In the genomic region with DNA sequence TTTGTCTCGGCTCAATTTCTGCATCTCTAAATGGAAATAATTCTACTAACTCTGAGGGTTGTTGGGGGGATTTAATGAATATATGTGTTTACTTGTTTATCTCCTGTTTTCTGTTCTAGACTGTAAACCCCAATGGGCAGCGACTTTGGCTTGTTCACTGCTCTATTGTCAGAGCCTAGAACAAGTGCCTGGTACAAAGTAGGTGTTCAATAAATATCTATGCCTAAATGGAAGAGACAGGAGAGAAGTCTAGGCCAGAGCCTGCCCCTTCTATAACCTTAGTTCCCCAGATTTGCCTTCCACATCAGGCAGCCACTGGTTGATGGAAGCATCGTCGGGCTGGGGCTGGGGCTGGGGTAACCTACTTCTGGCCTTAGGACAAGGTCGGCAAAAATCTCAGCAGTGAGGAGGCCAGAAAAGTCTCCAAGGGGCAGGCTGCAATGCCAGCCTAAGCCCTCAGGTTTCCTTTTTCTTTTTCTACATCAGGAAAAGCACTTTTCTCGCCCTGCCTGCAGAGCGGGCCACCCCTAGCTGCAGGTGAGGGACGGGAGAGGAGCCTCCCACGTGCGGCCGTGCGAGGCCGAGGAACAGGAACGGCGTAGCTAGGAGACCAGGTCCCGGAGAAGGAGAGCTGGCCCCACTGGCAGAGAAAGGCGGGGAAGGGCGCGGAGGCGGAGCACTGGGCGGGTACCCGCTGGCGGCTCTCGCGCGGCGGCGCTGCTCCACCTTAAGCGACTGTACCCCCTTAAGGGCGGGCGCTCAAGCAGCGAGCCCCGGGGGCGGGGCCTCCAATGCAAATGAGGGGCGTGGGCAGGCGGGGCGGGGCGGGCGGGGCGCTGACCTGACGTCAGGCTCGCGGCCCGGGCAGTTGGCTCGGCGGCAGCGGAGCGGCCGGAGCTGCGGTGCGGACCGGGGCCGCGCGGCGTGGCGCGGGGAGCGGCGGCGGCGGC, we compare ENCODE assay signal across 8 cellular contexts. TPM values are rescaled to one million over a fixed set of nuclear protein-coding genes. Genes with fewer than 3 reads are reported as not detected.
DNase-seq lines count a peak whose midpoint lies in the region; ATAC-seq and TF ChIP-seq lines count a peak whose summit lies in the region.

Gene CNNM4, plus strand, starts transcription at position 867 of the 950 bp plus-strand sequence. CDS start 98 bp downstream, outside the sequence.

- BruUV-seq in PC-3 (replicated peaks; lab: Mats Ljungman, UMichigan), result TSS peak; percentile 24

- no peaks in the 10 kb centered on the region for H3K27me3 Mint-ChIP-seq in activated T-cell treated with anti-CD3 and anti-CD28 coated beads, Interleukin-2, amount 50 U/mL, for 24 hours

- no peaks in the 10 kb centered on the region for H3K9me2 ChIP-seq in PC-3 (replicated peaks; ENCODE audit: low read length)

- H3K27ac Mint-ChIP-seq in activated T-cell treated with anti-CD3 and anti-CD28 coated beads, Interleukin-2, amount 50 U/mL, for 24 hours, result peak within 1 kb of the TSS; percentile 87

- DNase-seq in DMS153 treated with DMSO at 0.1 percent for 48 hours (lab: John Stamatoyannopoulos, UW; ENCODE audit: unreplicated experiment) (peak; percentile 87), PC-3 (peak; percentile 94)
- DNase-seq in Jurkat, Clone E6-1 (ENCODE audit: low read depth, low spot score), result peak; percentile 83
- DNase-seq in activated T-cell treated with anti-CD3 and anti-CD28 coated beads, Interleukin-2, amount 50 U/mL, for 24 hours, result peak; percentile 95
- peak; percentile 83 for DNase-seq in stimulated activated CD8-positive, alpha-beta memory T cell treated with anti-CD3 and anti-CD28 coated beads, Interleukin-7, amount 100 ng/mL, for 24 hours (ENCODE audit: low read depth)

- peak; percentile 74 for ATAC-seq in GM21717 (IDR thresholded peaks at IDR 0.05; ENCODE audit: unreplicated experiment)
- ATAC-seq in PC-3, result peak; percentile 88
- peak; percentile 94 for ATAC-seq in esophagus mucosa

- no peak for TF ChIP-seq CTCF in PC-3 (conservative IDR thresholded peaks at IDR 0.05; ENCODE audit: low read depth, low read length)

- H3K9ac ChIP-seq in PC-3 (ENCODE audit: low read length), result peak within 1 kb of the TSS; percentile 71

- no peaks in the 10 kb centered on the region for H3K36me3 ChIP-seq in PC-3 (ENCODE audit: low read depth, low read length)
- H3K36me3 ChIP-seq in muscle layer of duodenum (ENCODE audit: control insufficient read depth in 1 of 2, insufficient read depth in 2 of 2, low read length in 2 of 2), result no peaks in the 10 kb centered on the region

- H3K4me2 ChIP-seq in PC-3 (ENCODE audit: low read length), result peak within 1 kb of the TSS; percentile 100

- H3K9me3 ChIP-seq in PC-3 (ENCODE audit: low read length), result no peaks in the 10 kb centered on the region
- H3K9me3 ChIP-seq in muscle layer of duodenum (ENCODE audit: control insufficient read depth in 1 of 2, low read length in 2 of 2), result no peaks in the 10 kb centered on the region

- H3K4me1 ChIP-seq in PC-3 (ENCODE audit: insufficient read depth, low read length), result peaks cover 42% of the 10 kb centered on the region
- peaks cover 29 to 41% of the 10 kb centered on the region in 2 donors for H3K4me1 ChIP-seq in muscle layer of duodenum (ENCODE audit: control insufficient read depth in 1 of 2, insufficient read depth in 2 of 2, low read length in 2 of 2)

- no peaks in the 10 kb centered on the region for H3K9me3 Mint-ChIP-seq in activated T-cell treated with anti-CD3 and anti-CD28 coated beads, Interleukin-2, amount 50 U/mL, for 24 hours

- peak within 1 kb of the TSS; percentile 55 for H3K4me3 ChIP-seq in Jurkat, Clone E6-1 (ENCODE audit: low read length)
- H3K4me3 ChIP-seq in PC-3 (ENCODE audit: low read length), result peak within 1 kb of the TSS; percentile 93
- peak within 1 kb of the TSS; percentile 82 to 84 for H3K4me3 ChIP-seq in muscle layer of duodenum (ENCODE audit: low read depth in 1 of 2, low read length in 2 of 2)

- peak within 1 kb of the TSS; percentile 80 for H3K4me3 Mint-ChIP-seq in activated T-cell treated with anti-CD3 and anti-CD28 coated beads, Interleukin-2, amount 50 U/mL, for 24 hours

- peaks cover 49% of the 10 kb centered on the region for H3K4me1 Mint-ChIP-seq in activated T-cell treated with anti-CD3 and anti-CD28 coated beads, Interleukin-2, amount 50 U/mL, for 24 hours (ENCODE audit: low read depth)

- CTCF ChIA-PET in PC-3 (lab: Charles Lee), result interaction anchor here (0.6 to 0.7 kb wide), 5 partner anchors 19 to 206 kb away, joined by 3 to 19 read pairs (median 5); no protein-coding TSS in a partner anchor

- H3K27ac ChIP-seq in PC-3 (ENCODE audit: low read length) (peak within 1 kb of the TSS; percentile 20; the same call in 1 of the 2 replicates), muscle layer of duodenum (ENCODE audit: low read length) (peak within 1 kb of the TSS; percentile 74)

- H3K79me2 ChIP-seq in PC-3 (ENCODE audit: low read length), result peaks cover 44% of the 10 kb centered on the region

- H4K20me1 ChIP-seq in PC-3 (ENCODE audit: low read length), result peaks cover 10% of the 10 kb centered on the region; the same call in 1 of the 2 replicates

- no peaks in the 10 kb centered on the region for H3F3A ChIP-seq in PC-3 (ENCODE audit: low read length, unreplicated experiment)

- peak within 1 kb of the TSS; percentile 96 for H2AFZ ChIP-seq in PC-3 (ENCODE audit: low read length)

- POLR2A ChIA-PET in PC-3 (lab: Charles Lee; ENCODE audit: unreplicated experiment), result interaction anchor here (0.5 to 0.6 kb wide), 3 partner anchors 131 to 213 kb away, joined by 4 to 23 read pairs (median 19); no protein-coding TSS in a partner anchor

- intact Hi-C loops in PC-3 (cut with micrococcal nuclease), result loop anchor here (1.0 to 5.0 kb wide), 5 partner anchors 20 to 123 kb away; partner anchors contain the start of genes ANKRD39, KANSL3 and LMAN2L

- no peaks in the 10 kb centered on the region for H3K27me3 ChIP-seq in PC-3 (ENCODE audit: low read length)
- no peaks in the 10 kb centered on the region for H3K27me3 ChIP-seq in muscle layer of duodenum (ENCODE audit: low read depth, low read length)

- peaks cover 2% of the 10 kb centered on the region for H3K36me3 Mint-ChIP-seq in activated T-cell treated with anti-CD3 and anti-CD28 coated beads, Interleukin-2, amount 50 U/mL, for 24 hours (ENCODE audit: low read depth)

RNA-seq across cellular contexts. Expression of gene CNNM4, which starts in this region (rescaled TPM):
- polyA plus RNA-seq in Jurkat, Clone E6-1 (2012; ENCODE audit: insufficient read depth, insufficient read length), result 4.0 TPM
- total RNA-seq in PC-3 (2014; rRNA removed) (12.5 and 15.1 TPM in 2 replicates), esophagus mucosa (9.3 TPM)

Comparison
In these comparisons a context has a peak if more than half of its experiments do, and no peak if none do; other contexts are left out.
1. Peak in every context shown above with its lines: DNase-seq, ATAC-seq, H3K4me3 ChIP-seq and H3K27ac ChIP-seq.